16 cellular contexts compared by ENCODE assay signal in genomic region chr1:85343213-85343611, GRCh38.
DNase-seq lines count a peak whose midpoint lies in the region; ATAC-seq, FAIRE-seq and TF ChIP-seq lines count a peak whose summit lies in the region.
"Had no signal": no experiment of that assay in that cellular context is flagged by ENCODE, and none has a peak within 500 bp of the region (broad histone marks: within the 10 kb centered on the region; RNA-seq: fewer than 3 reads in every experiment).

No MANE protein-coding gene starts in this region.

- no peak for ATAC-seq in gastrocnemius medialis
- ATAC-seq: stimulated activated memory B cell treated with anti-CD40 and anti-IgM and Interleukin-4, amounts not matched to agents 10 μg/mL and 1 μg/mL and 100 μg/mL, for 72 hours had no signal

- no peaks in the 10 kb centered on the region for H3K9me3 Mint-ChIP-seq in astrocyte (ENCODE audit: unreplicated experiment)
- H3K9me3 Mint-ChIP-seq in activated T-cell treated with anti-CD3 and anti-CD28 coated beads, Interleukin-2, amount 50 U/mL, for 24 hours: no peaks in the 10 kb centered on the region
- H3K9me3 Mint-ChIP-seq: stimulated activated memory B cell treated with anti-CD40 and anti-IgM and Interleukin-4, amounts not matched to agents 10 μg/mL and 1 μg/mL and 100 μg/mL, for 72 hours had no signal

- no peak for TF ChIP-seq POLR2A in gastrocnemius medialis (IDR thresholded peaks at IDR 0.05)

- peak overlapping the region; percentile 89 for H3K27ac ChIP-seq in HUES48 (ENCODE audit: low read depth, low read length)
- H3K27ac ChIP-seq in astrocyte (ENCODE audit: low read depth, low read length): peak overlapping the region; percentile 95
- H3K27ac ChIP-seq in iPS DF 6.9 (ENCODE audit: low read length): peak overlapping the region; percentile 60
- peak overlapping the region; percentile 42 to 82 (median 61) for H3K27ac ChIP-seq in gastrocnemius medialis
- H3K27ac ChIP-seq: prostate gland had no signal

- no peak for FAIRE-seq in astrocyte (lab: Jason Lieb, UNC)

- H3K36me3 Mint-ChIP-seq in astrocyte (ENCODE audit: low read depth, unreplicated experiment): peaks cover 20% of the 10 kb centered on the region
- H3K36me3 Mint-ChIP-seq in activated T-cell treated with anti-CD3 and anti-CD28 coated beads, Interleukin-2, amount 50 U/mL, for 24 hours (ENCODE audit: low read depth): no peaks in the 10 kb centered on the region

- peaks cover 25% of the 10 kb centered on the region for H3K4me1 Mint-ChIP-seq in astrocyte (ENCODE audit: low read depth, unreplicated experiment)
- H3K4me1 Mint-ChIP-seq in activated T-cell treated with anti-CD3 and anti-CD28 coated beads, Interleukin-2, amount 50 U/mL, for 24 hours (ENCODE audit: low read depth): no peaks in the 10 kb centered on the region
- H3K4me1 Mint-ChIP-seq: stimulated activated memory B cell treated with anti-CD40 and anti-IgM and Interleukin-4, amounts not matched to agents 10 μg/mL and 1 μg/mL and 100 μg/mL, for 72 hours had no signal

- no peak overlapping the region for H3K4me3 ChIP-seq in HUES48 (ENCODE audit: low read depth, low read length)
- no peak overlapping the region for H3K4me3 ChIP-seq in astrocyte (ENCODE audit: insufficient read depth, low read depth, low read length)
- no peak overlapping the region for H3K4me3 ChIP-seq in iPS DF 6.9 (ENCODE audit: low read length)
- no peak overlapping the region for H3K4me3 ChIP-seq in gastrocnemius medialis
- H3K4me3 ChIP-seq: prostate gland had no signal

- no peaks in the 10 kb centered on the region for H3K27me3 Mint-ChIP-seq in astrocyte (ENCODE audit: low read depth, unreplicated experiment)
- peaks cover 33% of the 10 kb centered on the region for H3K27me3 Mint-ChIP-seq in activated T-cell treated with anti-CD3 and anti-CD28 coated beads, Interleukin-2, amount 50 U/mL, for 24 hours
- H3K27me3 Mint-ChIP-seq: stimulated activated memory B cell treated with anti-CD40 and anti-IgM and Interleukin-4, amounts not matched to agents 10 μg/mL and 1 μg/mL and 100 μg/mL, for 72 hours had no signal

- H3K4me2 ChIP-seq in astrocyte (ENCODE audit: low read length): peak overlapping the region; percentile 60

- H3K9ac ChIP-seq in HUES48 (ENCODE audit: low read depth, low read length) (no peak overlapping the region), astrocyte (ENCODE audit: low read length) (peak overlapping the region; percentile 73)

- WGBS in iPS DF 6.9 (ENCODE audit: insufficient coverage, insufficient read length): no CpG with 5 or more reads among the region's 1 CpG

- H3K4me1 ChIP-seq in HUES48 (ENCODE audit: control insufficient read depth, insufficient read depth, low read length): peaks cover 35% of the 10 kb centered on the region
- H3K4me1 ChIP-seq in astrocyte (ENCODE audit: insufficient read depth, low read length): peaks cover 57% of the 10 kb centered on the region
- no peaks in the 10 kb centered on the region; the same call in 1 of the 2 replicates for H3K4me1 ChIP-seq in iPS DF 6.9 (ENCODE audit: control insufficient read depth, insufficient read depth, low read length)
- peaks cover 46 to 47% of the 10 kb centered on the region in 2 donors for H3K4me1 ChIP-seq in gastrocnemius medialis
- H3K4me1 ChIP-seq: prostate gland had no signal

- H3K27ac Mint-ChIP-seq in astrocyte (ENCODE audit: unreplicated experiment): peak overlapping the region; percentile 91
- H3K27ac Mint-ChIP-seq in activated T-cell treated with anti-CD3 and anti-CD28 coated beads, Interleukin-2, amount 50 U/mL, for 24 hours: no peak overlapping the region
- H3K27ac Mint-ChIP-seq: stimulated activated memory B cell treated with anti-CD40 and anti-IgM and Interleukin-4, amounts not matched to agents 10 μg/mL and 1 μg/mL and 100 μg/mL, for 72 hours had no signal

- H3K9me3 ChIP-seq in HUES48 (ENCODE audit: control insufficient read depth, insufficient read depth, low read length) (no peaks in the 10 kb centered on the region), astrocyte (ENCODE audit: insufficient read depth, low read depth, low read length) (no peaks in the 10 kb centered on the region), iPS DF 6.9 (ENCODE audit: control insufficient read depth, insufficient read depth, low read length) (no peaks in the 10 kb centered on the region), gastrocnemius medialis (no peaks in the 10 kb centered on the region)
- H3K9me3 ChIP-seq: prostate gland had no signal

- H2AFZ ChIP-seq in astrocyte (ENCODE audit: low read depth, low read length): no peak overlapping the region

- intact Hi-C loops in gastrocnemius medialis (cut with DNase I; ENCODE audit: low total_unique reads): loop anchor here (5.0 kb wide), 1 partner anchor 54 kb away; no protein-coding TSS in a partner anchor

- peaks cover 45% of the 10 kb centered on the region for H3K79me2 ChIP-seq in astrocyte (ENCODE audit: insufficient read depth, low read length)

- DNase-seq in astrocyte (ENCODE audit: low read depth) (no peak), iPS DF 6.9 (ENCODE audit: low read depth, low spot score) (no peak), gastrocnemius medialis (no peak), kidney glomerular epithelial cell (lab: John Stamatoyannopoulos, UW) (no peak), T-helper 1 cell (no peak)
- DNase-seq in activated T-cell treated with anti-CD3 and anti-CD28 coated beads, Interleukin-2, amount 50 U/mL, for 24 hours: no peak
- DNase-seq in stimulated activated CD4-positive, alpha-beta T cell treated with anti-CD3 and anti-CD28 coated beads, Interleukin-4, amount 100 ng/mL, for 1 hour: no peak
- DNase-seq: activated CD4-positive, alpha-beta T cell treated with anti-CD3 and anti-CD28 coated beads, Interleukin-2, amount 50 U/mL, for 48 hours; activated effector memory CD4-positive, alpha-beta T cell treated with anti-CD3 and anti-CD28 coated beads, Interleukin-2, amount 50 U/mL, for 16 hours; DMS79 treated with DMSO at 0.1 percent for 48 hours; KG1; NCI-H1417; stimulated activated CD4-positive, alpha-beta T cell treated with anti-CD3 and anti-CD28 coated beads, Interleukin-2, amount 100 ng/mL, for 48 hours had no signal

- H3K27me3 ChIP-seq in HUES48 (ENCODE audit: control insufficient read depth, insufficient read depth, low read length) (no peaks in the 10 kb centered on the region), astrocyte (ENCODE audit: insufficient read depth, low read length) (no peaks in the 10 kb centered on the region), iPS DF 6.9 (ENCODE audit: control insufficient read depth, insufficient read depth, low read length) (no peaks in the 10 kb centered on the region), gastrocnemius medialis (no peaks in the 10 kb centered on the region)

- in situ Hi-C loops in gastrocnemius medialis (cut with MboI; ENCODE audit: low sequenced_read_pairs in 4 of 4): no loop called here

- no peak overlapping the region for H3K4me3 Mint-ChIP-seq in astrocyte (ENCODE audit: unreplicated experiment)
- H3K4me3 Mint-ChIP-seq in activated T-cell treated with anti-CD3 and anti-CD28 coated beads, Interleukin-2, amount 50 U/mL, for 24 hours: no peak overlapping the region
- H3K4me3 Mint-ChIP-seq: stimulated activated memory B cell treated with anti-CD40 and anti-IgM and Interleukin-4, amounts not matched to agents 10 μg/mL and 1 μg/mL and 100 μg/mL, for 72 hours had no signal

- no peaks in the 10 kb centered on the region for H4K20me1 ChIP-seq in astrocyte (ENCODE audit: insufficient read depth, low read length)

- H3K36me3 ChIP-seq in HUES48 (ENCODE audit: control insufficient read depth, insufficient read depth, low read length) (no peaks in the 10 kb centered on the region), astrocyte (ENCODE audit: insufficient read depth, low read length) (peaks cover 13% of the 10 kb centered on the region), iPS DF 6.9 (ENCODE audit: control insufficient read depth, insufficient read depth, low read length) (no peaks in the 10 kb centered on the region), gastrocnemius medialis (no peaks in the 10 kb centered on the region)
- H3K36me3 ChIP-seq: prostate gland had no signal

- TF ChIP-seq CTCF in astrocyte (IDR thresholded peaks at IDR 0.05; ENCODE audit: insufficient read depth, low read depth, low read length) (no peak), gastrocnemius medialis (IDR thresholded peaks at IDR 0.05 in 4 of 5, conservative IDR thresholded peaks at IDR 0.05 in 1 of 5) (no peak)
